12 cellular contexts compared by ENCODE assay signal in genomic region chr19:23996549-23996948, GRCh38.
DNase-seq lines count a peak whose midpoint lies in the region; ATAC-seq and TF ChIP-seq lines count a peak whose summit lies in the region.
"Had no signal": no experiment of that assay in that cellular context is flagged by ENCODE, and none has a peak within 500 bp of the region (broad histone marks: within the 10 kb centered on the region; RNA-seq: fewer than 3 reads in every experiment).

No MANE protein-coding gene starts in this region.

- H3K27me3 Mint-ChIP-seq in glutamatergic neuron (ENCODE audit: unreplicated experiment): peaks cover 9% of the 10 kb centered on the region

- H3K36me3 Mint-ChIP-seq in glutamatergic neuron (ENCODE audit: unreplicated experiment): peaks cover 27% of the 10 kb centered on the region

- no peak for ATAC-seq in HG02981 (IDR thresholded peaks at IDR 0.05; ENCODE audit: unreplicated experiment)
- ATAC-seq: activated naive CD4-positive, alpha-beta T cell treated with anti-CD3 and anti-CD28 coated beads, Interleukin-2, amount 50 U/mL, for 72 hours; pancreas had no signal

- no peak overlapping the region for H3K27ac Mint-ChIP-seq in glutamatergic neuron (ENCODE audit: unreplicated experiment)
- H3K27ac Mint-ChIP-seq: activated naive CD4-positive, alpha-beta T cell treated with anti-CD3 and anti-CD28 coated beads, Interleukin-2, amount 50 U/mL, for 72 hours had no signal

- no peak overlapping the region for H3K4me3 Mint-ChIP-seq in glutamatergic neuron (ENCODE audit: unreplicated experiment)

- peaks cover 27% of the 10 kb centered on the region for H3K9me3 Mint-ChIP-seq in glutamatergic neuron (ENCODE audit: unreplicated experiment)

- H3K4me3 ChIP-seq in GM12865 (ENCODE audit: low read depth, low read length): no peak overlapping the region
- H3K4me3 ChIP-seq: pancreas had no signal

- DNase-seq in AG08396 (ENCODE audit: low spot score): peak; percentile 20
- DNase-seq in GM12865 (ENCODE audit: low read depth): no peak
- DNase-seq in RPMI8226: peak; percentile 21
- no peak for DNase-seq in glutamatergic neuron
- DNase-seq in GDM1 (lab: John Stamatoyannopoulos, UW): no peak
- no peak for DNase-seq in NCI-H2081 treated with DMSO at 0.1 percent for 48 hours (lab: John Stamatoyannopoulos, UW)
- no peak for DNase-seq in cortex of kidney (lab: John Stamatoyannopoulos, UW)
- DNase-seq: head of caudate nucleus, KG1, pancreas had no signal

- TF ChIP-seq CTCF in GM12865 (IDR thresholded peaks at IDR 0.05; ENCODE audit: insufficient read depth, low read depth, low read length, missing control alignments) (peak; percentile 6), glutamatergic neuron (IDR thresholded peaks at IDR 0.05; ENCODE audit: partially characterized antibody, unreplicated experiment) (peak; percentile 54)

- no peaks in the 10 kb centered on the region for H3K4me1 Mint-ChIP-seq in glutamatergic neuron (ENCODE audit: low read depth, unreplicated experiment)

Comparison
In these comparisons a context has a peak if more than half of its experiments do, and no peak if none do; other contexts are left out.
1. DNase-seq: peak in AG08396 (single experiment) and RPMI8226 (single experiment); none in GM12865 (single experiment), glutamatergic neuron (single experiment), GDM1 (single experiment), NCI-H2081 treated with DMSO at 0.1 percent for 48 hours (single experiment) and cortex of kidney (single experiment).